9 cellular contexts compared by ENCODE assay signal in the genomic region with DNA sequence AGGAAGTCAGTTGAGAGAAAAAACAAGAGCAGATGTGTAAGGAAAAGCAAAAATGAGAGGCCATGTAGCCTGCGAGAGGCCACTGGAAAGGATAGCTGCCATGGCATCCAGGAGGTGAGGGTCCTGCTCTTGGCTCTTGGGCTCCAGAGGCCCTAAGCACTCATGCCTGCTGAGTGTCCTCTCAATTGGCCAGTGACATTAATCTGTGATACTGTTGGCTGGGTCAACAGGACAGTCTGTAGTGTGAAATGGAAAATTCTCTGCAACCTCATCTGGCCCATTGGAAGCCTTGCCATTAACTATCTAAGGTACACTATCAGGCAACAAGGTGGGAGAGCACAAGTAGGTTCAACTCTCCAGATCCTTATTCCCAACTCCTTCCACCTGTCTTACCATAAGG.
"Had no signal": no experiment of that assay in that cellular context is flagged by ENCODE, and none has a peak within 500 bp of the region (broad histone marks: within the 10 kb centered on the region; RNA-seq: fewer than 3 reads in every experiment).

No MANE protein-coding gene starts in this region.

- H3K27ac ChIP-seq: GM23248 had no signal

- H3K4me1 ChIP-seq: HAP-1 had no signal

- H3K9me3 ChIP-seq: HAP-1 had no signal

- DNase-seq: GM23248, GOT3, H7, H9, HCEC 1CT, HFFc6 had no signal

- H3K36me3 ChIP-seq: HAP-1 had no signal

- H3K4me3 ChIP-seq: GM23248, GM23338, HAP-1 had no signal

- ATAC-seq: GM23338, HCT116 had no signal
